In the genomic region with DNA sequence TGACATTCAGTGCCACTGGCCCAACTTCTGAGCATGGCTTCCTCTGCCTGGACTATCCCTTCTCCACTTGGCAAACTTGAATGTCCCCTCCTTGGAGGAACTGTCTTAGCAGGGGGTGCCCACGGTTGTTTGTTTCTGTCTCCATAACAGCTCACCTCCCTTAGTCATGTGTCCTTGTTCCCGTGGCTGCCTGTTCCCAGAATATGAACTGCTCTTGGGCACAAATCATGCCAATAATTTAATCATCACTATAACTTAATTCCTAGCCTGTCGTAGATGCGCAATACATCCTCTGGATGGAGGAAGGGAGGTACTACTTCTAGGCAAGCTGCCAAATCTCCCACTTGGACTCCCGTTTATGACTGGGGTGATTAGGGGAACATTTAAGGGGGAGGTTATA, we compare ENCODE assay signal across 20 cellular contexts.
A peak's percentile ranks its signal among the peaks of the same experiment; 100 is the strongest.
DNase-seq lines count a peak whose midpoint lies in the region; ATAC-seq, FAIRE-seq and TF ChIP-seq lines count a peak whose summit lies in the region.
"Had no signal": no experiment of that assay in that cellular context is flagged by ENCODE, and none has a peak within 500 bp of the region (broad histone marks: within the 10 kb centered on the region; RNA-seq: fewer than 3 reads in every experiment).

No MANE protein-coding gene starts in this region.

- TF ChIP-seq POLR2A in GM12892 (IDR thresholded peaks at IDR 0.05; ENCODE audit: low read depth, low read length), result no peak

- no peak overlapping the region for H3K4me3 ChIP-seq in astrocyte of the spinal cord (ENCODE audit: low read depth, low read length)
- H3K4me3 ChIP-seq: BLaER1 treated with 17β-estradiol and CSF1 and Interleukin-3, amounts not matched to agents 10 nM and 100 nM; GM23338; PC-9 had no signal

- no peak for ATAC-seq in GM21447 (IDR thresholded peaks at IDR 0.05; ENCODE audit: unreplicated experiment)
- ATAC-seq in HG02642 (IDR thresholded peaks at IDR 0.05; ENCODE audit: poor library complexity, unreplicated experiment), result no peak
- ATAC-seq: activated CD8-positive, alpha-beta memory T cell treated with anti-CD3 and anti-CD28 coated beads, Interleukin-2, amount 10 ng/mL, durations not matched to agents 7 days and 5 days; GM23338 had no signal

- TF ChIP-seq CTCF in astrocyte of the spinal cord (IDR thresholded peaks at IDR 0.05; ENCODE audit: low read depth, low read length), result no peak

- in situ Hi-C loops in astrocyte of the spinal cord (cut with HindIII; ENCODE audit: low sequenced_read_pairs), result no loop called here

- DNase-seq in AG20443 (ENCODE audit: low spot score), result peak; percentile 33
- DNase-seq in HT1080 (ENCODE audit: low read depth), result peak; percentile 19
- DNase-seq in astrocyte of the spinal cord (ENCODE audit: low read depth, low spot score), result peak; percentile 53
- DNase-seq in left kidney (ENCODE audit: low read depth, low spot score), result peak; percentile 46
- no peak for DNase-seq in NCI-H146 treated with DMSO at 0.1 percent for 48 hours (lab: John Stamatoyannopoulos, UW; ENCODE audit: unreplicated experiment)
- DNase-seq in GM12892 (ENCODE audit: insufficient read length), result no peak
- DNase-seq: activated CD4-positive, CD25-positive, alpha-beta regulatory T cell; activated CD8-positive, alpha-beta memory T cell treated with anti-CD3 and anti-CD28 coated beads, Interleukin-2, amount 10 ng/mL, durations not matched to agents 7 days and 5 days; activated gamma-delta T cell; effector memory CD4-positive, alpha-beta T cell; NCI-H510A treated with DMSO at 0.1 percent for 48 hours; PC-9; stimulated activated naive CD4-positive, alpha-beta T cell treated with Interleukin-2 at 50 U/mL for 16 hours; T-helper 1 cell had no signal

- FAIRE-seq in GM12892 (lab: Jason Lieb, UNC), result no peak
- FAIRE-seq: islet of Langerhans, urothelium cell line had no signal

Comparison
In these comparisons a context has a peak if more than half of its experiments do, and no peak if none do; other contexts are left out.
1. DNase-seq: peak in AG20443 (single experiment), HT1080 (single experiment), astrocyte of the spinal cord (single experiment) and left kidney (single experiment); none in NCI-H146 treated with DMSO at 0.1 percent for 48 hours (single experiment) and GM12892 (single experiment).